ENCODE assay signal across 18 cellular contexts in the genomic region with DNA sequence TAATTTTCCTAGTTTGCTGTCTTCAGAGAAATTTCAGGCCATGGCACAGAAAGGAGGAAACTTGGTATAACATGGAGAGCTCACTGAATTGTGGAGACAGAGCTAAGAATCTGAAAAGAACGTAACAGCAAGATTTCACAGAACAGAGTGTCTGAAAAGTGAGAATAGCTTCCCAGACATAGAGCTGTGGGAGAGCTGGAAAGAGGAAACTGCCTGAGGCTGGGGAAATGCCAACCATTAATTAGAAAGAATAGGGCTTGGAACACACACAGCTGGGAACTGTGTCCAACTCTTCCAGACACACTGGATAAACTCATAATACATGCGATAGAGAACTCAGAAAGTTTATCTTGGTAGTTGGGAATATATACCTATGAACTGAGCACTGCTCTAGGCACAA. TPM values are rescaled to one million over a fixed set of nuclear protein-coding genes. Genes with fewer than 3 reads are reported as not detected.
DNase-seq lines count a peak whose midpoint lies in the region; ATAC-seq and TF ChIP-seq lines count a peak whose summit lies in the region.
"Had no signal": no experiment of that assay in that cellular context is flagged by ENCODE, and none has a peak within 500 bp of the region (broad histone marks: within the 10 kb centered on the region; RNA-seq: fewer than 3 reads in every experiment).

No MANE protein-coding gene starts in this region.

- H4K20me1 ChIP-seq in mammary epithelial cell (ENCODE audit: insufficient read depth, low read length) (no peaks in the 10 kb centered on the region), smooth muscle cell (ENCODE audit: low read depth) (no peaks in the 10 kb centered on the region)
- H4K20me1 ChIP-seq: BLaER1 had no signal

- H3K36me3 ChIP-seq in mammary epithelial cell (ENCODE audit: insufficient read depth, low read length) (no peaks in the 10 kb centered on the region), smooth muscle cell (ENCODE audit: low read depth) (no peaks in the 10 kb centered on the region)
- H3K36me3 ChIP-seq: BLaER1, suprapubic skin, WERI-Rb-1 had no signal

- H3K27me3 ChIP-seq in mammary epithelial cell (ENCODE audit: insufficient read depth, low read length) = no peaks in the 10 kb centered on the region
- no peaks in the 10 kb centered on the region for H3K27me3 ChIP-seq in smooth muscle cell (ENCODE audit: low read depth)
- H3K27me3 ChIP-seq: BLaER1, dorsolateral prefrontal cortex, suprapubic skin had no signal

- no peak overlapping the region for H3K4me3 ChIP-seq in mammary epithelial cell (replicated peaks in 1 of 3; ENCODE audit: insufficient read depth in 1 of 3, low read depth in 2 of 3, low read length in 3 of 3)
- H3K4me3 ChIP-seq in smooth muscle cell = no peak overlapping the region
- H3K4me3 ChIP-seq: BLaER1, dorsolateral prefrontal cortex, suprapubic skin had no signal

- H3K79me2 ChIP-seq in mammary epithelial cell (ENCODE audit: insufficient read depth, low read length) = no peaks in the 10 kb centered on the region
- no peaks in the 10 kb centered on the region for H3K79me2 ChIP-seq in smooth muscle cell (ENCODE audit: low read depth)

- H3F3A ChIP-seq in smooth muscle cell (ENCODE audit: low read depth) = no peaks in the 10 kb centered on the region

- in situ Hi-C loops in G401 (cut with HindIII; ENCODE audit: low sequenced_read_pairs) (no loop called here), mammary epithelial cell (cut with MboI; ENCODE audit: low sequenced_read_pairs in 2 of 2) (no loop called here)

- H3K4me1 ChIP-seq in mammary epithelial cell (ENCODE audit: insufficient read depth, low read length) (peaks cover 13% of the 10 kb centered on the region), smooth muscle cell (ENCODE audit: low read depth) (no peaks in the 10 kb centered on the region)
- H3K4me1 ChIP-seq: BLaER1, suprapubic skin had no signal

- dilution Hi-C loops in mammary epithelial cell (cut with HindIII; ENCODE audit: low sequenced_read_pairs) = no loop called here

- no peaks in the 10 kb centered on the region for H3K9me3 ChIP-seq in mammary epithelial cell (replicated peaks; ENCODE audit: insufficient read depth, low read length)
- no peaks in the 10 kb centered on the region for H3K9me3 ChIP-seq in smooth muscle cell (replicated peaks; ENCODE audit: low read depth)
- H3K9me3 ChIP-seq: BLaER1, suprapubic skin had no signal

- H2AFZ ChIP-seq in mammary epithelial cell (ENCODE audit: low read depth, low read length) (peak overlapping the region; percentile 72), smooth muscle cell (ENCODE audit: low read depth) (peak overlapping the region; percentile 67)

- TF ChIP-seq CTCF in mammary epithelial cell (conservative IDR thresholded peaks at IDR 0.05 in 1 of 2, IDR thresholded peaks at IDR 0.05 in 1 of 2; ENCODE audit: extremely low read depth in 1 of 2, insufficient read depth in 1 of 2, low read depth in 1 of 2, low read length in 2 of 2) (no peak), smooth muscle cell (IDR thresholded peaks at IDR 0.05; ENCODE audit: borderline replicate concordance, insufficient read depth, poor library complexity, severe bottlenecking) (no peak)

- intact Hi-C loops in mammary epithelial cell (cut with micrococcal nuclease) = no loop called here

- H3K27ac ChIP-seq in mammary epithelial cell (ENCODE audit: insufficient read depth, low read depth, low read length) = no peak overlapping the region
- no peak overlapping the region for H3K27ac ChIP-seq in smooth muscle cell (ENCODE audit: low read depth)
- H3K27ac ChIP-seq: BLaER1, suprapubic skin, WERI-Rb-1 had no signal

- H3K4me2 ChIP-seq in mammary epithelial cell (ENCODE audit: insufficient read depth, low read depth, low read length) (peak overlapping the region; percentile 2), smooth muscle cell (no peak overlapping the region)
- H3K4me2 ChIP-seq: BLaER1 had no signal

- CTCF ChIA-PET in mammary epithelial cell (lab: Charles Lee; ENCODE audit: low non-redundant PET) = no interaction called here

- BruUV-seq in mammary epithelial cell (replicated peaks; lab: Mats Ljungman, UMichigan) = no TSS peak

- 0% methylated on average over 2 of the region's 2 CpGs for WGBS in mammary epithelial cell (ENCODE audit: low coverage, missing lambda C conversion rate)
- WGBS in smooth muscle cell (ENCODE audit: low lambda C conversion rate) = 55% methylated on average over 2 of the region's 2 CpGs

- H3K9ac ChIP-seq in mammary epithelial cell (ENCODE audit: insufficient read depth, low read length) (no peak overlapping the region), smooth muscle cell (ENCODE audit: low read depth) (no peak overlapping the region)
- H3K9ac ChIP-seq: BLaER1 had no signal

- no peak for ATAC-seq in GM21515 (IDR thresholded peaks at IDR 0.05; ENCODE audit: unreplicated experiment)
- ATAC-seq: T-cell had no signal

- DNase-seq in G401 (ENCODE audit: low spot score) (peak; percentile 8), mammary epithelial cell (peak; percentile 45), globus pallidus (ENCODE audit: low spot score) (peak; percentile 25), smooth muscle cell (lab: John Stamatoyannopoulos, UW; ENCODE audit: unreplicated experiment) (no peak), NCI-H1105 (lab: John Stamatoyannopoulos, UW) (no peak), NCI-H146 (lab: John Stamatoyannopoulos, UW) (no peak)
- DNase-seq: activated CD8-positive, alpha-beta memory T cell treated with anti-CD3 and anti-CD28 coated beads for 24 hours; dorsolateral prefrontal cortex; hippocampal formation; NCI-H1930; NCI-H446 treated with DMSO at 0.1 percent for 48 hours; stimulated activated CD4-positive, alpha-beta T cell treated with anti-CD3 and anti-CD28 coated beads, Interleukin-4, amount 100 ng/mL, for 4 hours; stimulated activated CD8-positive, alpha-beta memory T cell treated with anti-CD3 and anti-CD28 coated beads, Interleukin-4, amount 100 ng/mL, for 48 hours; T-cell; WERI-Rb-1 had no signal

RNA-seq across cellular contexts. Expression of a gene that starts 51.6 kb away (rescaled TPM):
- total RNA-seq in G401 (2014; rRNA removed; shearing (Covaris generic)) = not detected in 2 replicates
- total RNA-seq in mammary epithelial cell (1 to 10 TPM; 1.6 to 3.3 TPM), smooth muscle cell (11.2 and 16.0 TPM in 2 replicates)
- polyA plus RNA-seq in mammary epithelial cell (1.4 TPM), smooth muscle cell (5.7 and 18.5 TPM in 2 replicates)
- 0.62 TPM for polyA minus RNA-seq in mammary epithelial cell

Comparison
In these comparisons a context has a peak if more than half of its experiments do, and no peak if none do; other contexts are left out.
1. DNase-seq: peak in G401 (single experiment), mammary epithelial cell (single experiment) and globus pallidus (single experiment); none in smooth muscle cell (single experiment), NCI-H1105 (single experiment) and NCI-H146 (single experiment).